1 cellular context compared by ENCODE assay signal in the genomic region with DNA sequence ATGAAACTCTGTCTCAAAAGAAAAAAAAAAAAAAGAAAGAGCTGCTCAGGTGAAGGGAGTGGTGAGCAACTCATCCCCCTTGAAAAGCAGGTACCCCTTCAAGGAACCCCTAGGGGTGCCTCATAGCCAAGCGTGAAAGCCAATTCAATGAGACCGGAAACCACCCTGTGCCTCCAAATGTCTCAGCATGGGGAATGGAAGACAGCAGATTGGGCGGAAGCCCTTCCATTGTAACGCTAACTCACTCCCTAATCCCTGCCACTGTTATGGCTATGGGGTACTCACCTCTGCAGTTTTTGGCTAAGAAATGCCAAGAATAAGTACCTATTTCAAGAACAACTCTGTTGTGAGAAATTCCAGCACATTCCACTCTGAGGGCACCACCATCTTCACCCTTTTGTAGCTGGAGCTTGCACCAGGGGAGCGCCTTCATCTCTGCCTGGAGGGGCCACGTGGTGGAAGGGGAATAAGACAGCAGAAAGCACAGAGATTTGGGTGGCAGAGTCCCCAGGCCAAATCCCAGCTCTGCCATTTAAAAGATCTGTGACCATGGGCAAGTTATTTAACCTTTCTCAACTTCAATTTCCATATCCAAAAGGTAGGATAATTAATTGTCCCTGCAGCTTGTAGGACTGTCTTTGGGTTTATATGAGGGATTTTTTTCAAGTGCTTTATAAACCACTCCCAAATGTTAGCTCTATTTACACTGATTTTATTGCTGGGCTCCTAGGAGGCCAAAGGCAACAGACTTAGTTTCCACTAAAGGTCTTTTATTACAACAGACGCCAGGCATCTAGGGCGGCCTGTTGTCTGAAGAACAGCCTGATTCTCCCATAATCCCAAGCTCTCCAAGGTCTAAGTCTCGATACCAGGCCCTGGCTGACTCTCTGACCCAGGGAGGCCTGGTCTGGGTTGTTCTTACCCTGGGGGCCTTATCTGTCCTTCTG.
TF ChIP-seq lines count a peak whose summit lies in the region.

No MANE protein-coding gene starts in this region.

TF ChIP-seq in H1, 55 proteins besides CTCF, POLR2A, EP300 and RAD21:
- no peak for TF ChIP-seq SP4 (IDR thresholded peaks at IDR 0.05; ENCODE audit: low read length)
- TF ChIP-seq, protein P1, sequence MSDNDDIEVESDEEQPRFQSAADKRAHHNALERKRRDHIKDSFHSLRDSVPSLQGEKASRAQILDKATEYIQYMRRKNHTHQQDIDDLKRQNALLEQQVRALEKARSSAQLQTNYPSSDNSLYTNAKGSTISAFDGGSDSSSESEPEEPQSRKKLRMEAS (IDR thresholded peaks at IDR 0.05), result peak; percentile 77
- no peak for TF ChIP-seq CHD1 (IDR thresholded peaks at IDR 0.05; ENCODE audit: low read depth, low read length)
- TF ChIP-seq KDM1A (IDR thresholded peaks at IDR 0.05; ENCODE audit: borderline replicate concordance, low read length), result peak; percentile 46; the same call in 1 of the 2 replicates
- no peak for TF ChIP-seq PHF8 (conservative IDR thresholded peaks at IDR 0.05; ENCODE audit: low read depth, low read length)
- TF ChIP-seq POLR2AphosphoS5 (IDR thresholded peaks at IDR 0.05; ENCODE audit: low read depth, low read length), result no peak
- no peak for TF ChIP-seq EGR1 (IDR thresholded peaks at IDR 0.05; ENCODE audit: borderline replicate concordance, low read depth, low read length)
- TF ChIP-seq BACH1 (IDR thresholded peaks at IDR 0.05; ENCODE audit: low read length), result no peak
- TF ChIP-seq, protein P2, sequence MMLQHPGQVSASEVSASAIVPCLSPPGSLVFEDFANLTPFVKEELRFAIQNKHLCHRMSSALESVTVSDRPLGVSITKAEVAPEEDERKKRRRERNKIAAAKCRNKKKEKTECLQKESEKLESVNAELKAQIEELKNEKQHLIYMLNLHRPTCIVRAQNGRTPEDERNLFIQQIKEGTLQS (IDR thresholded peaks at IDR 0.05; ENCODE audit: insufficient read depth, low read depth, low read length), result no peak
- TF ChIP-seq SIX5 (IDR thresholded peaks at IDR 0.05; ENCODE audit: low read depth, low read length), result no peak
- TF ChIP-seq SIRT6 (IDR thresholded peaks at IDR 0.05; ENCODE audit: low read length), result no peak
- TF ChIP-seq, protein P3, sequence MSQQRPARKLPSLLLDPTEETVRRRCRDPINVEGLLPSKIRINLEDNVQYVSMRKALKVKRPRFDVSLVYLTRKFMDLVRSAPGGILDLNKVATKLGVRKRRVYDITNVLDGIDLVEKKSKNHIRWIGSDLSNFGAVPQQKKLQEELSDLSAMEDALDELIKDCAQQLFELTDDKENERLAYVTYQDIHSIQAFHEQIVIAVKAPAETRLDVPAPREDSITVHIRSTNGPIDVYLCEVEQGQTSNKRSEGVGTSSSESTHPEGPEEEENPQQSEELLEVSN (IDR thresholded peaks at IDR 0.05), result 0 out of 2 replicates have a peak, but pooled peaks have one; percentile 30
- no peak for TF ChIP-seq CEBPB (IDR thresholded peaks at IDR 0.05; ENCODE audit: low read depth, low read length)
- TF ChIP-seq, protein P4, sequence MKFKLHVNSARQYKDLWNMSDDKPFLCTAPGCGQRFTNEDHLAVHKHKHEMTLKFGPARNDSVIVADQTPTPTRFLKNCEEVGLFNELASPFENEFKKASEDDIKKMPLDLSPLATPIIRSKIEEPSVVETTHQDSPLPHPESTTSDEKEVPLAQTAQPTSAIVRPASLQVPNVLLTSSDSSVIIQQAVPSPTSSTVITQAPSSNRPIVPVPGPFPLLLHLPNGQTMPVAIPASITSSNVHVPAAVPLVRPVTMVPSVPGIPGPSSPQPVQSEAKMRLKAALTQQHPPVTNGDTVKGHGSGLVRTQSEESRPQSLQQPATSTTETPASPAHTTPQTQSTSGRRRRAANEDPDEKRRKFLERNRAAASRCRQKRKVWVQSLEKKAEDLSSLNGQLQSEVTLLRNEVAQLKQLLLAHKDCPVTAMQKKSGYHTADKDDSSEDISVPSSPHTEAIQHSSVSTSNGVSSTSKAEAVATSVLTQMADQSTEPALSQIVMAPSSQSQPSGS (IDR thresholded peaks at IDR 0.05; ENCODE audit: low read length), result no peak
- TF ChIP-seq ZNF274 (IDR thresholded peaks at IDR 0.05; ENCODE audit: borderline replicate concordance, extremely low read depth, low read length), result no peak
- no peak for TF ChIP-seq CBX5 (IDR thresholded peaks at IDR 0.05; ENCODE audit: low read depth, low read length)
- TF ChIP-seq KDM5A (IDR thresholded peaks at IDR 0.05; ENCODE audit: low read length), result no peak
- peak; percentile 60 for TF ChIP-seq YY1 (IDR thresholded peaks at IDR 0.05; ENCODE audit: low read depth, low read length)
- peak in 1 of 2 experiments; percentile 40 for TF ChIP-seq BCL11A (IDR thresholded peaks at IDR 0.05; ENCODE audit: low read depth in 2 of 2, low read length in 2 of 2)
- TF ChIP-seq HDAC6 (IDR thresholded peaks at IDR 0.05; ENCODE audit: low read depth, low read length), result no peak
- TF ChIP-seq SIN3A (conservative IDR thresholded peaks at IDR 0.05 in 1 of 2, IDR thresholded peaks at IDR 0.05 in 1 of 2; ENCODE audit: low read depth in 1 of 2, low read length in 2 of 2), result no peak
- TF ChIP-seq KDM4A (IDR thresholded peaks at IDR 0.05; ENCODE audit: low read depth, low read length, severe bottlenecking), result no peak
- TF ChIP-seq ASH2L (IDR thresholded peaks at IDR 0.05; ENCODE audit: low read length), result no peak
- no peak for TF ChIP-seq RNF2 (IDR thresholded peaks at IDR 0.05; ENCODE audit: borderline replicate concordance, low read depth, low read length, missing control alignments, poor library complexity, severe bottlenecking)
- no peak for TF ChIP-seq CBX8 (IDR thresholded peaks at IDR 0.05; ENCODE audit: borderline replicate concordance, low read depth, low read length)
- TF ChIP-seq TAF7 (optimal IDR thresholded peaks at IDR 0.05; ENCODE audit: borderline replicate concordance, low read depth, low read length), result no peak
- peak; percentile 65 for TF ChIP-seq NANOG (IDR thresholded peaks at IDR 0.05; ENCODE audit: insufficient read depth, low read depth, low read length, poor library complexity, severe bottlenecking)
- TF ChIP-seq SRF (IDR thresholded peaks at IDR 0.05; ENCODE audit: low read depth, low read length), result no peak
- no peak for TF ChIP-seq EZH2 (IDR thresholded peaks at IDR 0.05; ENCODE audit: low read depth, low read length, severe bottlenecking)
- TF ChIP-seq SP2 (IDR thresholded peaks at IDR 0.05; ENCODE audit: low read length), result no peak
- no peak for TF ChIP-seq RFX5 (IDR thresholded peaks at IDR 0.05; ENCODE audit: borderline replicate concordance, low read depth, low read length)
- TF ChIP-seq CTBP2 (IDR thresholded peaks at IDR 0.05; ENCODE audit: borderline replicate concordance, insufficient read depth, insufficient read length, low read length), result no peak
- TF ChIP-seq BRCA1 (IDR thresholded peaks at IDR 0.05; ENCODE audit: low read depth, low read length), result no peak
- no peak for TF ChIP-seq NRF1 (IDR thresholded peaks at IDR 0.05; ENCODE audit: low read depth, low read length)
- TF ChIP-seq, protein P5, sequence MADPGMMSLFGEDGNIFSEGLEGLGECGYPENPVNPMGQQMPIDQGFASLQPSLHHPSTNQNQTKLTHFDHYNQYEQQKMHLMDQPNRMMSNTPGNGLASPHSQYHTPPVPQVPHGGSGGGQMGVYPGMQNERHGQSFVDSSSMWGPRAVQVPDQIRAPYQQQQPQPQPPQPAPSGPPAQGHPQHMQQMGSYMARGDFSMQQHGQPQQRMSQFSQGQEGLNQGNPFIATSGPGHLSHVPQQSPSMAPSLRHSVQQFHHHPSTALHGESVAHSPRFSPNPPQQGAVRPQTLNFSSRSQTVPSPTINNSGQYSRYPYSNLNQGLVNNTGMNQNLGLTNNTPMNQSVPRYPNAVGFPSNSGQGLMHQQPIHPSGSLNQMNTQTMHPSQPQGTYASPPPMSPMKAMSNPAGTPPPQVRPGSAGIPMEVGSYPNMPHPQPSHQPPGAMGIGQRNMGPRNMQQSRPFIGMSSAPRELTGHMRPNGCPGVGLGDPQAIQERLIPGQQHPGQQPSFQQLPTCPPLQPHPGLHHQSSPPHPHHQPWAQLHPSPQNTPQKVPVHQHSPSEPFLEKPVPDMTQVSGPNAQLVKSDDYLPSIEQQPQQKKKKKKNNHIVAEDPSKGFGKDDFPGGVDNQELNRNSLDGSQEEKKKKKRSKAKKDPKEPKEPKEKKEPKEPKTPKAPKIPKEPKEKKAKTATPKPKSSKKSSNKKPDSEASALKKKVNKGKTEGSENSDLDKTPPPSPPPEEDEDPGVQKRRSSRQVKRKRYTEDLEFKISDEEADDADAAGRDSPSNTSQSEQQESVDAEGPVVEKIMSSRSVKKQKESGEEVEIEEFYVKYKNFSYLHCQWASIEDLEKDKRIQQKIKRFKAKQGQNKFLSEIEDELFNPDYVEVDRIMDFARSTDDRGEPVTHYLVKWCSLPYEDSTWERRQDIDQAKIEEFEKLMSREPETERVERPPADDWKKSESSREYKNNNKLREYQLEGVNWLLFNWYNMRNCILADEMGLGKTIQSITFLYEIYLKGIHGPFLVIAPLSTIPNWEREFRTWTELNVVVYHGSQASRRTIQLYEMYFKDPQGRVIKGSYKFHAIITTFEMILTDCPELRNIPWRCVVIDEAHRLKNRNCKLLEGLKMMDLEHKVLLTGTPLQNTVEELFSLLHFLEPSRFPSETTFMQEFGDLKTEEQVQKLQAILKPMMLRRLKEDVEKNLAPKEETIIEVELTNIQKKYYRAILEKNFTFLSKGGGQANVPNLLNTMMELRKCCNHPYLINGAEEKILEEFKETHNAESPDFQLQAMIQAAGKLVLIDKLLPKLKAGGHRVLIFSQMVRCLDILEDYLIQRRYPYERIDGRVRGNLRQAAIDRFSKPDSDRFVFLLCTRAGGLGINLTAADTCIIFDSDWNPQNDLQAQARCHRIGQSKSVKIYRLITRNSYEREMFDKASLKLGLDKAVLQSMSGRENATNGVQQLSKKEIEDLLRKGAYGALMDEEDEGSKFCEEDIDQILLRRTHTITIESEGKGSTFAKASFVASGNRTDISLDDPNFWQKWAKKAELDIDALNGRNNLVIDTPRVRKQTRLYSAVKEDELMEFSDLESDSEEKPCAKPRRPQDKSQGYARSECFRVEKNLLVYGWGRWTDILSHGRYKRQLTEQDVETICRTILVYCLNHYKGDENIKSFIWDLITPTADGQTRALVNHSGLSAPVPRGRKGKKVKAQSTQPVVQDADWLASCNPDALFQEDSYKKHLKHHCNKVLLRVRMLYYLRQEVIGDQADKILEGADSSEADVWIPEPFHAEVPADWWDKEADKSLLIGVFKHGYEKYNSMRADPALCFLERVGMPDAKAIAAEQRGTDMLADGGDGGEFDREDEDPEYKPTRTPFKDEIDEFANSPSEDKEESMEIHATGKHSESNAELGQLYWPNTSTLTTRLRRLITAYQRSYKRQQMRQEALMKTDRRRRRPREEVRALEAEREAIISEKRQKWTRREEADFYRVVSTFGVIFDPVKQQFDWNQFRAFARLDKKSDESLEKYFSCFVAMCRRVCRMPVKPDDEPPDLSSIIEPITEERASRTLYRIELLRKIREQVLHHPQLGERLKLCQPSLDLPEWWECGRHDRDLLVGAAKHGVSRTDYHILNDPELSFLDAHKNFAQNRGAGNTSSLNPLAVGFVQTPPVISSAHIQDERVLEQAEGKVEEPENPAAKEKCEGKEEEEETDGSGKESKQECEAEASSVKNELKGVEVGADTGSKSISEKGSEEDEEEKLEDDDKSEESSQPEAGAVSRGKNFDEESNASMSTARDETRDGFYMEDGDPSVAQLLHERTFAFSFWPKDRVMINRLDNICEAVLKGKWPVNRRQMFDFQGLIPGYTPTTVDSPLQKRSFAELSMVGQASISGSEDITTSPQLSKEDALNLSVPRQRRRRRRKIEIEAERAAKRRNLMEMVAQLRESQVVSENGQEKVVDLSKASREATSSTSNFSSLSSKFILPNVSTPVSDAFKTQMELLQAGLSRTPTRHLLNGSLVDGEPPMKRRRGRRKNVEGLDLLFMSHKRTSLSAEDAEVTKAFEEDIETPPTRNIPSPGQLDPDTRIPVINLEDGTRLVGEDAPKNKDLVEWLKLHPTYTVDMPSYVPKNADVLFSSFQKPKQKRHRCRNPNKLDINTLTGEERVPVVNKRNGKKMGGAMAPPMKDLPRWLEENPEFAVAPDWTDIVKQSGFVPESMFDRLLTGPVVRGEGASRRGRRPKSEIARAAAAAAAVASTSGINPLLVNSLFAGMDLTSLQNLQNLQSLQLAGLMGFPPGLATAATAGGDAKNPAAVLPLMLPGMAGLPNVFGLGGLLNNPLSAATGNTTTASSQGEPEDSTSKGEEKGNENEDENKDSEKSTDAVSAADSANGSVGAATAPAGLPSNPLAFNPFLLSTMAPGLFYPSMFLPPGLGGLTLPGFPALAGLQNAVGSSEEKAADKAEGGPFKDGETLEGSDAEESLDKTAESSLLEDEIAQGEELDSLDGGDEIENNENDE (IDR thresholded peaks at IDR 0.05; ENCODE audit: insufficient replicate concordance, low read length), result peak; percentile 45
- TF ChIP-seq SUZ12 (IDR thresholded peaks at IDR 0.05; ENCODE audit: low read length), result no peak
- TF ChIP-seq POU5F1 (IDR thresholded peaks at IDR 0.05; ENCODE audit: low read depth, low read length), result no peak
- no peak for TF ChIP-seq RXRA (IDR thresholded peaks at IDR 0.05; ENCODE audit: insufficient read depth, low read depth, low read length)
- TF ChIP-seq CHD2 (IDR thresholded peaks at IDR 0.05; ENCODE audit: low read length), result no peak
- no peak for TF ChIP-seq TCF12 (IDR thresholded peaks at IDR 0.05; ENCODE audit: low read depth, low read length)
- no peak for TF ChIP-seq SP1 (IDR thresholded peaks at IDR 0.05; ENCODE audit: low read depth, low read length)
- no peak for TF ChIP-seq FOSL1 (IDR thresholded peaks at IDR 0.05; ENCODE audit: insufficient read depth, low read depth, low read length)
- no peak for TF ChIP-seq JUND (IDR thresholded peaks at IDR 0.05; ENCODE audit: low read length)
- TF ChIP-seq SAP30 (IDR thresholded peaks at IDR 0.05; ENCODE audit: insufficient read depth, insufficient replicate concordance, low read length), result no peak
- no peak for TF ChIP-seq CREB1 (IDR thresholded peaks at IDR 0.05)
- no peak for TF ChIP-seq MAFK (IDR thresholded peaks at IDR 0.05; ENCODE audit: low read depth, low read length)
- TF ChIP-seq RBBP5 (IDR thresholded peaks at IDR 0.05; ENCODE audit: borderline replicate concordance, low read depth, low read length), result no peak
- TF ChIP-seq, protein P6, sequence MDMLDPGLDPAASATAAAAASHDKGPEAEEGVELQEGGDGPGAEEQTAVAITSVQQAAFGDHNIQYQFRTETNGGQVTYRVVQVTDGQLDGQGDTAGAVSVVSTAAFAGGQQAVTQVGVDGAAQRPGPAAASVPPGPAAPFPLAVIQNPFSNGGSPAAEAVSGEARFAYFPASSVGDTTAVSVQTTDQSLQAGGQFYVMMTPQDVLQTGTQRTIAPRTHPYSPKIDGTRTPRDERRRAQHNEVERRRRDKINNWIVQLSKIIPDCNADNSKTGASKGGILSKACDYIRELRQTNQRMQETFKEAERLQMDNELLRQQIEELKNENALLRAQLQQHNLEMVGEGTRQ (IDR thresholded peaks at IDR 0.05; ENCODE audit: low read length), result no peak
- no peak for TF ChIP-seq TBP (IDR thresholded peaks at IDR 0.05; ENCODE audit: low read depth, low read length)
- TF ChIP-seq GTF2F1 (IDR thresholded peaks at IDR 0.05; ENCODE audit: borderline replicate concordance, low read depth, low read length), result no peak
- TF ChIP-seq HDAC2 (IDR thresholded peaks at IDR 0.05; ENCODE audit: borderline replicate concordance in 1 of 2, low read depth in 2 of 2, low read length in 2 of 2), result no peak; a peak in 1 of 4 replicates
- TF ChIP-seq TEAD4 (IDR thresholded peaks at IDR 0.05; ENCODE audit: low read depth, low read length), result peak; percentile 63
- TF ChIP-seq GABPA (IDR thresholded peaks at IDR 0.05; ENCODE audit: borderline replicate concordance, insufficient read depth, low read length), result no peak
- no peak for TF ChIP-seq JUN (IDR thresholded peaks at IDR 0.05; ENCODE audit: low read depth, low read length)
- no peak for TF ChIP-seq TAF1 (IDR thresholded peaks at IDR 0.05; ENCODE audit: low read depth, low read length)
